ENCODE assay signal across 8 cellular contexts in genomic region chr15:64010719-64011118, GRCh38. TPM values are rescaled to one million over a fixed set of nuclear protein-coding genes. Genes with fewer than 3 reads are reported as not detected.
DNase-seq lines count a peak whose midpoint lies in the region; ATAC-seq and TF ChIP-seq lines count a peak whose summit lies in the region.

No MANE protein-coding gene starts in this region.

- H3K36me3 Mint-ChIP-seq in activated T-helper 17 cell treated with anti-CD3 and anti-CD28 coated beads, Interleukin-2, amount 50 U/mL, for 72 hours (ENCODE audit: low read depth), result no peaks in the 10 kb centered on the region
- no peaks in the 10 kb centered on the region for H3K36me3 Mint-ChIP-seq in endothelial cell (ENCODE audit: low read depth, unreplicated experiment)

- intact Hi-C loops in left ventricle myocardium inferior (cut with micrococcal nuclease), result no loop called here

- ATAC-seq in GM18870 (IDR thresholded peaks at IDR 0.05; ENCODE audit: unreplicated experiment) (peak; percentile 81), HG03139 (IDR thresholded peaks at IDR 0.05; ENCODE audit: unreplicated experiment) (peak; percentile 88)
- peak; percentile 77 for ATAC-seq in activated T-helper 17 cell treated with anti-CD3 and anti-CD28 coated beads, Interleukin-2, amount 50 U/mL, for 72 hours (replicated peaks)

- no peaks in the 10 kb centered on the region for H3K36me3 ChIP-seq in ACC112 (ENCODE audit: insufficient read depth, low read length)
- H3K36me3 ChIP-seq in left ventricle myocardium inferior, result no peaks in the 10 kb centered on the region

- no peaks in the 10 kb centered on the region for H3K9me3 Mint-ChIP-seq in activated T-helper 17 cell treated with anti-CD3 and anti-CD28 coated beads, Interleukin-2, amount 50 U/mL, for 72 hours
- no peaks in the 10 kb centered on the region for H3K9me3 Mint-ChIP-seq in endothelial cell (ENCODE audit: unreplicated experiment)

- peak overlapping the region; percentile 74 for H3K4me3 Mint-ChIP-seq in activated T-helper 17 cell treated with anti-CD3 and anti-CD28 coated beads, Interleukin-2, amount 50 U/mL, for 72 hours
- no peak overlapping the region for H3K4me3 Mint-ChIP-seq in endothelial cell (ENCODE audit: unreplicated experiment)

- peak overlapping the region; percentile 28; the same call in 1 of the 2 replicates for H3K27ac ChIP-seq in ACC112 (ENCODE audit: low read depth, low read length)
- peak overlapping the region; percentile 87 for H3K27ac ChIP-seq in left ventricle myocardium inferior (replicated peaks)

- H3K9me3 ChIP-seq in left ventricle myocardium inferior (replicated peaks), result no peaks in the 10 kb centered on the region

- 0 out of 2 replicates have a peak, but pooled peaks cover 3% of the 10 kb centered on the region for H3K27me3 ChIP-seq in ACC112 (ENCODE audit: insufficient read depth, low read length)
- H3K27me3 ChIP-seq in left ventricle myocardium inferior (ENCODE audit: low read depth), result no peaks in the 10 kb centered on the region

- TF ChIP-seq CTCF in left ventricle myocardium inferior (IDR thresholded peaks at IDR 0.05; ENCODE audit: borderline replicate concordance) (no peak), endothelial cell (IDR thresholded peaks at IDR 0.05; ENCODE audit: unreplicated experiment) (no peak)

- peak overlapping the region; percentile 96 for H3K27ac Mint-ChIP-seq in activated T-helper 17 cell treated with anti-CD3 and anti-CD28 coated beads, Interleukin-2, amount 50 U/mL, for 72 hours
- H3K27ac Mint-ChIP-seq in endothelial cell (ENCODE audit: unreplicated experiment), result no peak overlapping the region

- H3K79me2 ChIP-seq in ACC112 (ENCODE audit: control insufficient read depth, insufficient read depth, low read length, unreplicated experiment), result no peaks in the 10 kb centered on the region

- H2AFZ ChIP-seq in ACC112 (ENCODE audit: low read length, unreplicated experiment), result no peak overlapping the region

- peaks cover 30% of the 10 kb centered on the region for H3K4me1 ChIP-seq in ACC112 (ENCODE audit: control insufficient read depth, insufficient read depth, low read length, unreplicated experiment)
- peaks cover 95% of the 10 kb centered on the region for H3K4me1 ChIP-seq in left ventricle myocardium inferior

- H3K4me3 ChIP-seq in ACC112 (ENCODE audit: low read depth, low read length) (no peak overlapping the region), left ventricle myocardium inferior (no peak overlapping the region)

- DNase-seq in left ventricle myocardium inferior, result peak; percentile 63
- DNase-seq in stimulated activated CD4-positive, alpha-beta T cell treated with anti-CD3 and anti-CD28 coated beads, TNF-alpha, amount 100 ng/mL, for 4 hours (ENCODE audit: low read depth in 3 of 3), result peak; percentile 17 to 73 (median 55)
- no peak for DNase-seq in endothelial cell (ENCODE audit: low spot score)

- H3K4me1 Mint-ChIP-seq in activated T-helper 17 cell treated with anti-CD3 and anti-CD28 coated beads, Interleukin-2, amount 50 U/mL, for 72 hours, result peaks cover 22% of the 10 kb centered on the region
- peaks cover 11% of the 10 kb centered on the region for H3K4me1 Mint-ChIP-seq in endothelial cell (ENCODE audit: unreplicated experiment)

- H3K27me3 Mint-ChIP-seq in activated T-helper 17 cell treated with anti-CD3 and anti-CD28 coated beads, Interleukin-2, amount 50 U/mL, for 72 hours, result no peaks in the 10 kb centered on the region
- H3K27me3 Mint-ChIP-seq in endothelial cell (ENCODE audit: unreplicated experiment), result no peaks in the 10 kb centered on the region

TF ChIP-seq in PFSK-1, 5 proteins besides CTCF, POLR2A, EP300 and RAD21:
- TF ChIP-seq POLR2AphosphoS5 (IDR thresholded peaks at IDR 0.05; ENCODE audit: low read depth, low read length) (no peak), TAF1 (IDR thresholded peaks at IDR 0.05; ENCODE audit: borderline replicate concordance, insufficient read depth, low read length) (no peak), FOXP2 (optimal IDR thresholded peaks at IDR 0.05; ENCODE audit: borderline replicate concordance, extremely low read depth, extremely low read length, insufficient read depth) (peak; percentile 63), SIN3A (IDR thresholded peaks at IDR 0.05; ENCODE audit: borderline replicate concordance, insufficient read depth, low read length) (no peak)
- TF ChIP-seq, protein P1, sequence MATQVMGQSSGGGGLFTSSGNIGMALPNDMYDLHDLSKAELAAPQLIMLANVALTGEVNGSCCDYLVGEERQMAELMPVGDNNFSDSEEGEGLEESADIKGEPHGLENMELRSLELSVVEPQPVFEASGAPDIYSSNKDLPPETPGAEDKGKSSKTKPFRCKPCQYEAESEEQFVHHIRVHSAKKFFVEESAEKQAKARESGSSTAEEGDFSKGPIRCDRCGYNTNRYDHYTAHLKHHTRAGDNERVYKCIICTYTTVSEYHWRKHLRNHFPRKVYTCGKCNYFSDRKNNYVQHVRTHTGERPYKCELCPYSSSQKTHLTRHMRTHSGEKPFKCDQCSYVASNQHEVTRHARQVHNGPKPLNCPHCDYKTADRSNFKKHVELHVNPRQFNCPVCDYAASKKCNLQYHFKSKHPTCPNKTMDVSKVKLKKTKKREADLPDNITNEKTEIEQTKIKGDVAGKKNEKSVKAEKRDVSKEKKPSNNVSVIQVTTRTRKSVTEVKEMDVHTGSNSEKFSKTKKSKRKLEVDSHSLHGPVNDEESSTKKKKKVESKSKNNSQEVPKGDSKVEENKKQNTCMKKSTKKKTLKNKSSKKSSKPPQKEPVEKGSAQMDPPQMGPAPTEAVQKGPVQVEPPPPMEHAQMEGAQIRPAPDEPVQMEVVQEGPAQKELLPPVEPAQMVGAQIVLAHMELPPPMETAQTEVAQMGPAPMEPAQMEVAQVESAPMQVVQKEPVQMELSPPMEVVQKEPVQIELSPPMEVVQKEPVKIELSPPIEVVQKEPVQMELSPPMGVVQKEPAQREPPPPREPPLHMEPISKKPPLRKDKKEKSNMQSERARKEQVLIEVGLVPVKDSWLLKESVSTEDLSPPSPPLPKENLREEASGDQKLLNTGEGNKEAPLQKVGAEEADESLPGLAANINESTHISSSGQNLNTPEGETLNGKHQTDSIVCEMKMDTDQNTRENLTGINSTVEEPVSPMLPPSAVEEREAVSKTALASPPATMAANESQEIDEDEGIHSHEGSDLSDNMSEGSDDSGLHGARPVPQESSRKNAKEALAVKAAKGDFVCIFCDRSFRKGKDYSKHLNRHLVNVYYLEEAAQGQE (IDR thresholded peaks at IDR 0.05; ENCODE audit: insufficient read depth in 1 of 2, low read depth in 2 of 2, low read length in 2 of 2), result no peak

RNA-seq across cellular contexts. Expression of gene DAPK2, which starts 35.6 kb away (rescaled TPM):
- polyA plus RNA-seq in PFSK-1 (2012; ENCODE audit: insufficient read length, low read depth), result 3.0 TPM
- total RNA-seq in activated T-helper 17 cell treated with anti-CD3 and anti-CD28 coated beads, Interleukin-2, amount 50 U/mL, for 72 hours, result 10 to 100 TPM in 1 of 2 donors, under 1 TPM in 1; 0.82 to 10.6 TPM
- total RNA-seq in left ventricle myocardium inferior, result 39.0 TPM
- 10.0 TPM for total RNA-seq in endothelial cell (ENCODE audit: unreplicated experiment)
